In genomic region chr3:37887824-37888223, GRCh38 we compare ENCODE assay signal across 15 cellular contexts. TPM values are rescaled to one million over a fixed set of nuclear protein-coding genes. Genes with fewer than 3 reads are reported as not detected.
A peak's percentile ranks its signal among the peaks of the same experiment; 100 is the strongest.
DNase-seq lines count a peak whose midpoint lies in the region; ATAC-seq and TF ChIP-seq lines count a peak whose summit lies in the region.
"Had no signal": no experiment of that assay in that cellular context is flagged by ENCODE, and none has a peak within 500 bp of the region (broad histone marks: within the 10 kb centered on the region; RNA-seq: fewer than 3 reads in every experiment).

No MANE protein-coding gene starts in this region.

- H3K9me3 ChIP-seq in OCI-LY7 (ENCODE audit: low read length), result no peaks in the 10 kb centered on the region

- peaks cover 62% of the 10 kb centered on the region for H3K4me1 Mint-ChIP-seq in endothelial cell (ENCODE audit: unreplicated experiment)
- H3K4me1 Mint-ChIP-seq: IgD-negative memory B cell had no signal

- no peaks in the 10 kb centered on the region for H3K9me2 ChIP-seq in OCI-LY7 (ENCODE audit: insufficient read depth, low read length)

- BruUV-seq in OCI-LY7 (replicated peaks; lab: Mats Ljungman, UMichigan), result no TSS peak

- peak; percentile 37 for DNase-seq in G401 (ENCODE audit: low spot score)
- DNase-seq in OCI-LY7 (ENCODE audit: low spot score), result no peak
- DNase-seq in endothelial cell (ENCODE audit: low spot score), result no peak
- no peak for DNase-seq in omental fat pad (ENCODE audit: low spot score)
- no peak for DNase-seq in stimulated activated CD8-positive, alpha-beta memory T cell treated with anti-CD3 and anti-CD28 coated beads, Interleukin-4, amount 100 ng/mL, for 48 hours
- DNase-seq in stimulated activated naive CD4-positive, alpha-beta T cell (lab: John Stamatoyannopoulos, UW), result no peak
- DNase-seq: CD8-positive, alpha-beta T cell; COR-L47; DMS153; DND-41; GOT3; H9 had no signal

- in situ Hi-C loops in G401 (cut with HindIII; ENCODE audit: low sequenced_read_pairs), result loop anchor here (5.0 kb wide), 1 partner anchor 69 kb away; no protein-coding TSS in a partner anchor

- H3K4me2 ChIP-seq in OCI-LY7 (ENCODE audit: low read length), result no peak overlapping the region

- TF ChIP-seq CTCF in OCI-LY7 (conservative IDR thresholded peaks at IDR 0.05; ENCODE audit: low read length), result no peak
- no peak for TF ChIP-seq CTCF in endothelial cell (IDR thresholded peaks at IDR 0.05; ENCODE audit: unreplicated experiment)
- TF ChIP-seq CTCF in omental fat pad (IDR thresholded peaks at IDR 0.05), result no peak

- peaks cover 15% of the 10 kb centered on the region for H3K4me1 ChIP-seq in OCI-LY7 (ENCODE audit: insufficient read depth, low read length, poor library complexity, severe bottlenecking)

- H3K36me3 ChIP-seq in OCI-LY7 (ENCODE audit: insufficient read depth, low read length), result no peaks in the 10 kb centered on the region

- no peaks in the 10 kb centered on the region for H3K79me2 ChIP-seq in OCI-LY7 (ENCODE audit: insufficient read depth, low read depth, low read length)

- peak overlapping the region; percentile 43; the same call in 1 of the 2 replicates for H2AFZ ChIP-seq in OCI-LY7 (ENCODE audit: low read length)

- CTCF ChIA-PET in OCI-LY7 (lab: Charles Lee; ENCODE audit: unreplicated experiment), result no interaction called here

- H3K4me3 Mint-ChIP-seq in endothelial cell (ENCODE audit: unreplicated experiment), result no peak overlapping the region
- H3K4me3 Mint-ChIP-seq: CD14-positive monocyte; CD8-positive, alpha-beta T cell; H9; IgD-negative memory B cell had no signal

- no peaks in the 10 kb centered on the region for H3K9me3 Mint-ChIP-seq in endothelial cell (ENCODE audit: unreplicated experiment)
- H3K9me3 Mint-ChIP-seq: CD14-positive monocyte; CD8-positive, alpha-beta T cell; H9 had no signal

- ATAC-seq in omental fat pad (ENCODE audit: low FRiP score) (peak; percentile 57), GM19035 (IDR thresholded peaks at IDR 0.05; ENCODE audit: unreplicated experiment) (no peak)
- ATAC-seq: CD8-positive, alpha-beta T cell had no signal

- H3K27ac ChIP-seq in OCI-LY7 (ENCODE audit: low read depth, low read length, poor library complexity, severe bottlenecking), result no peak overlapping the region

- POLR2A ChIA-PET in OCI-LY7 (lab: Charles Lee), result interaction anchor here (0.6 to 1.1 kb wide), 3 partner anchors 12 to 69 kb away, joined by 3 to 4 read pairs (median 3); no protein-coding TSS in a partner anchor

- H3K27me3 Mint-ChIP-seq in endothelial cell (ENCODE audit: unreplicated experiment), result peaks cover 3% of the 10 kb centered on the region

- no peak overlapping the region for H3K4me3 ChIP-seq in OCI-LY7 (ENCODE audit: low read depth, low read length, poor library complexity, severe bottlenecking)

- no peaks in the 10 kb centered on the region for H4K20me1 ChIP-seq in OCI-LY7 (ENCODE audit: insufficient read depth, low read length)

- intact Hi-C loops in OCI-LY7 (cut with micrococcal nuclease; ENCODE audit: unreplicated experiment), result no loop called here

- H3K27ac Mint-ChIP-seq in endothelial cell (ENCODE audit: unreplicated experiment), result peak overlapping the region; percentile 65
- H3K27ac Mint-ChIP-seq: CD8-positive, alpha-beta T cell; H9; IgD-negative memory B cell had no signal

- no peaks in the 10 kb centered on the region for H3K36me3 Mint-ChIP-seq in endothelial cell (ENCODE audit: low read depth, unreplicated experiment)
- H3K36me3 Mint-ChIP-seq: CD8-positive, alpha-beta T cell; IgD-negative memory B cell had no signal

RNA-seq across cellular contexts. Expression of gene CTDSPL, which starts 26.1 kb away (rescaled TPM):
- 47.4 and 77.9 TPM in 2 replicates for total RNA-seq in G401 (2014; rRNA removed; shearing (Covaris generic))
- 0.28 and 0.38 TPM in 2 replicates for total RNA-seq in OCI-LY7 (2014; rRNA removed; shearing (Covaris generic))
- total RNA-seq in OCI-LY7 (2022) (not detected in 2 replicates), endothelial cell (ENCODE audit: unreplicated experiment) (71.4 TPM), omental fat pad (10 to 100 TPM; 23.9 to 41.8 (median 33.2) TPM)

Comparison
In these comparisons a context has a peak if more than half of its experiments do, and no peak if none do; other contexts are left out.
1. RNA of gene CTDSPL, which starts 26.1 kb away (total RNA-seq): 47.4 to 77.9 TPM in G401, 71.4 TPM in endothelial cell (single experiment) and 23.9 to 41.8 TPM in omental fat pad; 0.28 to 0.38 TPM in OCI-LY7; every median in the first group is over 10 times any median in the second.